In the genomic region with DNA sequence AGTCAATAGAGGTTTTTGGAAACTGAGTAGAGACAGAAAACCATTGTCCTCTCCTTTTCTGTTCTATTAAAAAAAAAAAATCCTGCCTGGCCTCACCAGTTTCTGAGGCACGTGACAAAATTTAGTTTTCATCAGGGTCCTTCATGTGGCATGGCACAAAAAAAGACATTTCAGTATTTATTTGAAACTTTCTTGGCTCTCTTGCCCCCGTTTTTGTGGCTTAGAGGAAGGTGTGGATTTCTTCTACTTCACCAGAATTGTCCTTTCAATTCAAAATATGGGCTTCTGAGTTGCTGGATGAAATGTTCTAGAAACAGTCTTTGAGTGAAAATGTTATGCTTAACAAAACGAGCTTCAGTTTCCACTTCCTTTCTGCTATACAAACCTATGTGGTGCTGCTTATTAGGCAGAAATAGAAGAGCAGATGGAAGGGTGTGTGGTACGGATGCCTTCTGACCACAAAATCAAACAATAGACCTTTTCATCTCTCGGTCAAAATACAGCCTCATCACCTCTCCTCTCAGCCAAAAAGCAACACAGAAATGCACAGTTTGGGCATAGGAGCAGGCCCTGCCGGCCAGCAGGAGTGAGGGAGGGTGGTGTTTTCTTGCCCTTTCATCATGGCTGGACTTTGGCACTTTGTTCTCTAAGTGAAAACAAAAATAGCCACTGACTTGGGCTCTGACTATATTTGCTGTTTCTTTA, we compare ENCODE assay signal across 8 cellular contexts.
DNase-seq lines count a peak whose midpoint lies in the region; ATAC-seq and TF ChIP-seq lines count a peak whose summit lies in the region.

No MANE protein-coding gene starts in this region.

- 0 out of 3 replicates have a peak, but pooled peaks have one; percentile 8 for ATAC-seq in DND-41 (ENCODE audit: insufficient read depth, low read depth)
- ATAC-seq in GM21576 (IDR thresholded peaks at IDR 0.05; ENCODE audit: unreplicated experiment): peak; percentile 49
- ATAC-seq in mucosa of descending colon: peak; percentile 54

- peaks cover 5% of the 10 kb centered on the region for H3K9me3 Mint-ChIP-seq in T-helper 1 cell treated with Interleukin-12 subunit alpha and Interleukin-12 subunit beta and Interleukin-4 antibody, amounts not matched to agents 30 μg/mL and 1 μg/mL, for 36 hours

- H4K20me1 ChIP-seq in DND-41 (ENCODE audit: insufficient read depth, low read length): peaks cover 54% of the 10 kb centered on the region

- H3K4me2 ChIP-seq in DND-41 (ENCODE audit: insufficient read depth, low read length): no peak overlapping the region

- intact Hi-C loops in mucosa of descending colon (cut with DNase I, micrococcal nuclease): no loop called here

- H3K79me2 ChIP-seq in DND-41 (ENCODE audit: insufficient read depth, low read length): no peaks in the 10 kb centered on the region

- no peak for TF ChIP-seq CTCF in DND-41 (IDR thresholded peaks at IDR 0.05; ENCODE audit: borderline replicate concordance, extremely low read depth, low read length, poor library complexity, severe bottlenecking)
- TF ChIP-seq CTCF in mucosa of descending colon (IDR thresholded peaks at IDR 0.05): no peak

- peaks cover 32% of the 10 kb centered on the region for H3K4me1 ChIP-seq in DND-41 (ENCODE audit: insufficient read depth, low read length)
- H3K4me1 ChIP-seq in mucosa of descending colon (ENCODE audit: low read depth): peaks cover 20% of the 10 kb centered on the region

- DNase-seq in DND-41 (no peak), mucosa of descending colon (no peak), dermis blood vessel endothelial cell (no peak), NCI-H1048 (lab: John Stamatoyannopoulos, UW) (no peak), retina (no peak)
- DNase-seq in stimulated activated CD4-positive, alpha-beta T cell treated with anti-CD3 and anti-CD28 coated beads, Interleukin-2, amount 100 ng/mL, for 48 hours: no peak

- peaks cover 54% of the 10 kb centered on the region for H3K27me3 Mint-ChIP-seq in T-helper 1 cell treated with Interleukin-12 subunit alpha and Interleukin-12 subunit beta and Interleukin-4 antibody, amounts not matched to agents 30 μg/mL and 1 μg/mL, for 36 hours (ENCODE audit: low read depth)

- no peak overlapping the region for H3K27ac Mint-ChIP-seq in T-helper 1 cell treated with Interleukin-12 subunit alpha and Interleukin-12 subunit beta and Interleukin-4 antibody, amounts not matched to agents 30 μg/mL and 1 μg/mL, for 36 hours

- no peak overlapping the region for H2AFZ ChIP-seq in DND-41 (ENCODE audit: low read depth, low read length)

- peaks cover 7% of the 10 kb centered on the region for H3K36me3 Mint-ChIP-seq in T-helper 1 cell treated with Interleukin-12 subunit alpha and Interleukin-12 subunit beta and Interleukin-4 antibody, amounts not matched to agents 30 μg/mL and 1 μg/mL, for 36 hours (ENCODE audit: low read depth)

- H3K9me3 ChIP-seq in DND-41 (ENCODE audit: insufficient read depth, low read length, severe bottlenecking): no peaks in the 10 kb centered on the region
- no peaks in the 10 kb centered on the region for H3K9me3 ChIP-seq in mucosa of descending colon

- H3K9ac ChIP-seq in DND-41 (ENCODE audit: low read depth, low read length): no peak overlapping the region

- peaks cover 74% of the 10 kb centered on the region for H3K27me3 ChIP-seq in DND-41 (ENCODE audit: insufficient read depth, low read length, poor library complexity)

- H3K27ac ChIP-seq in DND-41 (ENCODE audit: low read length): no peak overlapping the region

- H3K36me3 ChIP-seq in DND-41 (ENCODE audit: insufficient read depth, low read length): no peaks in the 10 kb centered on the region
- H3K36me3 ChIP-seq in mucosa of descending colon (ENCODE audit: low read depth): no peaks in the 10 kb centered on the region

- H3K4me3 ChIP-seq in DND-41 (ENCODE audit: low read depth in 1 of 2, low read length in 2 of 2) (no peak overlapping the region), mucosa of descending colon (no peak overlapping the region)

- H3K4me1 Mint-ChIP-seq in T-helper 1 cell treated with Interleukin-12 subunit alpha and Interleukin-12 subunit beta and Interleukin-4 antibody, amounts not matched to agents 30 μg/mL and 1 μg/mL, for 36 hours (ENCODE audit: low read depth): peaks cover 52% of the 10 kb centered on the region

- peak overlapping the region; percentile 19 for H3K4me3 Mint-ChIP-seq in T-helper 1 cell treated with Interleukin-12 subunit alpha and Interleukin-12 subunit beta and Interleukin-4 antibody, amounts not matched to agents 30 μg/mL and 1 μg/mL, for 36 hours
